Comparison of ENCODE assay signal across 8 cellular contexts in genomic region chr2:102251042-102251848, GRCh38.
DNase-seq lines count a peak whose midpoint lies in the region; ATAC-seq and TF ChIP-seq lines count a peak whose summit lies in the region.

No MANE protein-coding gene starts in this region.

- peaks cover 34% of the 10 kb centered on the region for H3K27me3 Mint-ChIP-seq in WTC11 (ENCODE audit: low read depth)
- peaks cover 3% of the 10 kb centered on the region for H3K27me3 Mint-ChIP-seq in chondrocyte (ENCODE audit: low read depth)

- TF ChIP-seq CTCF in AG09319 (IDR thresholded peaks at IDR 0.05; ENCODE audit: low read depth, low read length) (peak; percentile 47), WTC11 (IDR thresholded peaks at IDR 0.05) (peak; percentile 77), chondrocyte (IDR thresholded peaks at IDR 0.05) (peak; percentile 89), lung (IDR thresholded peaks at IDR 0.05; ENCODE audit: control extremely low read depth, extremely low read depth) (peak; percentile 19)

- H3K27ac ChIP-seq in lung (ENCODE audit: low read depth in 1 of 2, low read length in 1 of 2) = peak overlapping the region in 1 of 2 donors; percentile 71

- H3K4me3 ChIP-seq in H7 (ENCODE audit: insufficient read depth, low read depth, low read length) (peak overlapping the region; percentile 37), lung (peak overlapping the region; percentile 11)

- CTCF ChIA-PET in WTC11 (lab: Charles Lee) = interaction anchor here (0.6 to 4.1 kb wide), 39 partner anchors 9 to 503 kb away, joined by 3 to 59 read pairs (median 4); partner anchors contain the start of genes IL18R1 and IL1RL2

- 7 to 9% methylated on average over 52 of the region's 52 CpGs for WGBS in lung, 2 donors

- H3K4me1 Mint-ChIP-seq in WTC11 (peaks cover 3% of the 10 kb centered on the region; the same call in 1 of the 2 replicates), chondrocyte (ENCODE audit: low read depth) (peaks cover 10% of the 10 kb centered on the region)

- peak; percentile 93 for ATAC-seq in WTC11
- peak; percentile 90 for ATAC-seq in lung (ENCODE audit: insufficient read depth, low FRiP score)

- H3K27me3 ChIP-seq in H7 (ENCODE audit: control insufficient read depth, insufficient read depth, low read length) = peaks cover 17% of the 10 kb centered on the region
- H3K27me3 ChIP-seq in lung (ENCODE audit: control insufficient read depth, insufficient read depth) = no peaks in the 10 kb centered on the region

- H3K36me3 Mint-ChIP-seq in WTC11 (no peaks in the 10 kb centered on the region), chondrocyte (ENCODE audit: low read depth) (peaks cover 1% of the 10 kb centered on the region)

- POLR2A ChIA-PET in WTC11 (lab: Charles Lee) = no interaction called here

- no peak overlapping the region for H3K27ac Mint-ChIP-seq in WTC11
- peak overlapping the region; percentile 22 for H3K27ac Mint-ChIP-seq in chondrocyte (ENCODE audit: unreplicated experiment)

- H3K36me3 ChIP-seq in H7 (replicated peaks; ENCODE audit: control insufficient read depth, insufficient read depth, low read length) (no peaks in the 10 kb centered on the region), lung (ENCODE audit: control insufficient read depth in 2 of 2, insufficient read depth in 2 of 2, low read length in 2 of 2) (no peaks in the 10 kb centered on the region)

- H3K9me3 Mint-ChIP-seq in WTC11 = no peaks in the 10 kb centered on the region
- H3K9me3 Mint-ChIP-seq in chondrocyte (ENCODE audit: low read depth) = no peaks in the 10 kb centered on the region

- no peak for DNase-seq in AG09319 (ENCODE audit: extremely low read depth, low read depth)
- peak; percentile 88 for DNase-seq in H7
- DNase-seq in WTC11 (ENCODE audit: low spot score) = peak; percentile 80
- peak; percentile 83 for DNase-seq in chondrocyte (ENCODE audit: low spot score)
- DNase-seq in lung (ENCODE audit: low spot score) = peak; percentile 55
- DNase-seq in stimulated activated CD4-positive, alpha-beta T cell treated with anti-CD3 and anti-CD28 coated beads, TNF-alpha, amount 100 ng/mL, for 48 hours (ENCODE audit: low read depth in 3 of 3) = peak; percentile 44 to 57 (median 51)
- DNase-seq in NCI-H69 (lab: John Stamatoyannopoulos, UW) = no peak
- DNase-seq in GDM1 (lab: John Stamatoyannopoulos, UW) = no peak

- peak overlapping the region; percentile 82 for H3K4me3 Mint-ChIP-seq in WTC11
- H3K4me3 Mint-ChIP-seq in chondrocyte (ENCODE audit: unreplicated experiment) = peak overlapping the region; percentile 78

- peaks cover 0 to 9% of the 10 kb centered on the region in 2 donors for H3K4me1 ChIP-seq in lung (ENCODE audit: control insufficient read depth in 2 of 2, insufficient read depth in 2 of 2, low read length in 2 of 2)

- no peaks in the 10 kb centered on the region for H3K9me3 ChIP-seq in lung (ENCODE audit: control insufficient read depth in 2 of 2, insufficient read depth in 1 of 2, low read length in 1 of 2)

TF ChIP-seq in WTC11, 78 proteins besides CTCF, POLR2A, EP300 and RAD21:
- TF ChIP-seq SMAD4 (CRISPR knock-in tag; IDR thresholded peaks at IDR 0.05) = no peak
- no peak for TF ChIP-seq PREB (CRISPR knock-in tag; IDR thresholded peaks at IDR 0.05; ENCODE audit: borderline replicate concordance)
- TF ChIP-seq FOXJ3 (CRISPR knock-in tag; IDR thresholded peaks at IDR 0.05; ENCODE audit: borderline replicate concordance) = no peak
- TF ChIP-seq TEAD4 (CRISPR knock-in tag; IDR thresholded peaks at IDR 0.05) = no peak
- TF ChIP-seq FOXP4 (CRISPR knock-in tag; IDR thresholded peaks at IDR 0.05) = 0 out of 2 replicates have a peak, but pooled peaks have one; percentile 41
- no peak for TF ChIP-seq TEAD1 (CRISPR knock-in tag; IDR thresholded peaks at IDR 0.05)
- TF ChIP-seq USF2 (CRISPR knock-in tag; IDR thresholded peaks at IDR 0.05) = no peak
- TF ChIP-seq ZNF317 (CRISPR knock-in tag; IDR thresholded peaks at IDR 0.05; ENCODE audit: borderline replicate concordance, low read depth) = no peak
- no peak for TF ChIP-seq ZNF263 (CRISPR knock-in tag; IDR thresholded peaks at IDR 0.05; ENCODE audit: low read depth)
- TF ChIP-seq EMX1 (CRISPR knock-in tag; IDR thresholded peaks at IDR 0.05) = no peak
- TF ChIP-seq GABPB1 (CRISPR knock-in tag; IDR thresholded peaks at IDR 0.05) = peak; percentile 31
- no peak for TF ChIP-seq ZBTB43 (CRISPR knock-in tag; IDR thresholded peaks at IDR 0.05)

Comparison
In these comparisons a context has a peak if more than half of its experiments do, and no peak if none do; other contexts are left out.
1. DNase-seq: peak in H7 (single experiment), WTC11 (single experiment), chondrocyte (single experiment), lung (single experiment) and stimulated activated CD4-positive, alpha-beta T cell treated with anti-CD3 and anti-CD28 coated beads, TNF-alpha, amount 100 ng/mL, for 48 hours (3 of 3); none in AG09319 (single experiment), NCI-H69 (single experiment) and GDM1 (single experiment).
2. CTCF ChIP-seq: peak in every context shown above with its lines; median percentile 89 in chondrocyte; 77 in WTC11; 47 in AG09319; 19 in lung.